11 cellular contexts compared by ENCODE assay signal in genomic region chr2:234411793-234412192, GRCh38.
DNase-seq lines count a peak whose midpoint lies in the region; ATAC-seq, FAIRE-seq and TF ChIP-seq lines count a peak whose summit lies in the region.
"Had no signal": no experiment of that assay in that cellular context is flagged by ENCODE, and none has a peak within 500 bp of the region (broad histone marks: within the 10 kb centered on the region; RNA-seq: fewer than 3 reads in every experiment).

No MANE protein-coding gene starts in this region.

- H4K20me1 ChIP-seq in DND-41 (ENCODE audit: insufficient read depth, low read length) (no peaks in the 10 kb centered on the region), Karpas-422 (ENCODE audit: insufficient read depth, low read depth, low read length) (no peaks in the 10 kb centered on the region)

- no peak overlapping the region for H3K4me3 ChIP-seq in DND-41 (ENCODE audit: low read depth in 1 of 2, low read length in 2 of 2)
- no peak overlapping the region for H3K4me3 ChIP-seq in Karpas-422 (ENCODE audit: low read length)
- H3K4me3 ChIP-seq: thyroid gland had no signal

- no peak for FAIRE-seq in RCC 7860 (lab: Jason Lieb, UNC)

- H3K9ac ChIP-seq in DND-41 (ENCODE audit: low read depth, low read length), result no peak overlapping the region
- no peak overlapping the region for H3K9ac ChIP-seq in Karpas-422 (ENCODE audit: low read length)

- H3K9me3 ChIP-seq in DND-41 (ENCODE audit: insufficient read depth, low read length, severe bottlenecking), result no peaks in the 10 kb centered on the region
- no peaks in the 10 kb centered on the region for H3K9me3 ChIP-seq in Karpas-422 (ENCODE audit: low read length)
- H3K9me3 ChIP-seq: thyroid gland had no signal

- H3K4me1 ChIP-seq in DND-41 (ENCODE audit: insufficient read depth, low read length), result no peaks in the 10 kb centered on the region
- H3K4me1 ChIP-seq in Karpas-422 (ENCODE audit: low read length), result peaks cover 8% of the 10 kb centered on the region
- H3K4me1 ChIP-seq: thyroid gland had no signal

- H2AFZ ChIP-seq in DND-41 (ENCODE audit: low read depth, low read length), result no peak overlapping the region
- no peak overlapping the region for H2AFZ ChIP-seq in Karpas-422 (ENCODE audit: low read length)

- 0 out of 2 replicates have a peak overlapping the region, but pooled peaks have one; percentile 16 for H3K27ac ChIP-seq in DND-41 (ENCODE audit: low read length)
- no peak overlapping the region for H3K27ac ChIP-seq in Karpas-422 (ENCODE audit: low read length)
- H3K27ac ChIP-seq: brain microvascular endothelial cell, thyroid gland had no signal

- TF ChIP-seq CTCF in DND-41 (IDR thresholded peaks at IDR 0.05; ENCODE audit: borderline replicate concordance, extremely low read depth, low read length, poor library complexity, severe bottlenecking), result no peak

- H3K4me2 ChIP-seq in DND-41 (ENCODE audit: insufficient read depth, low read length), result no peak overlapping the region
- H3K4me2 ChIP-seq in Karpas-422 (ENCODE audit: low read depth, low read length, poor library complexity, severe bottlenecking), result no peak overlapping the region

- H3K79me2 ChIP-seq in DND-41 (ENCODE audit: insufficient read depth, low read length), result no peaks in the 10 kb centered on the region
- no peaks in the 10 kb centered on the region for H3K79me2 ChIP-seq in Karpas-422 (ENCODE audit: low read length)

- ATAC-seq in DND-41 (ENCODE audit: insufficient read depth, low read depth) (no peak), GM19395 (IDR thresholded peaks at IDR 0.05; ENCODE audit: unreplicated experiment) (peak; percentile 99), HG02870 (IDR thresholded peaks at IDR 0.05; ENCODE audit: unreplicated experiment) (peak; percentile 97)

- H3K36me3 ChIP-seq in DND-41 (ENCODE audit: insufficient read depth, low read length) (no peaks in the 10 kb centered on the region), Karpas-422 (ENCODE audit: insufficient read depth, low read length) (no peaks in the 10 kb centered on the region)
- H3K36me3 ChIP-seq: brain microvascular endothelial cell, thyroid gland had no signal

- H3K27me3 ChIP-seq in DND-41 (ENCODE audit: insufficient read depth, low read length, poor library complexity) (no peaks in the 10 kb centered on the region), Karpas-422 (ENCODE audit: low read length) (no peaks in the 10 kb centered on the region)
- H3K27me3 ChIP-seq: brain microvascular endothelial cell, thyroid gland had no signal

- no peak for DNase-seq in DND-41
- peak; percentile 42 for DNase-seq in Karpas-422
- no peak for DNase-seq in NCI-H510A (lab: John Stamatoyannopoulos, UW)
- DNase-seq in RCC 7860 (ENCODE audit: low spot score), result no peak
- DNase-seq in activated gamma-delta T cell treated with Interleukin-2 at 50 U/mL for 16 hours, result no peak
- DNase-seq in dedifferentiated amniotic fluid mesenchymal stem cell (ENCODE audit: extremely low spot score), result no peak
- DNase-seq: activated T-cell treated with anti-CD3 and anti-CD28 coated beads, Interleukin-2, amount 50 U/mL, for 1 hour; brain microvascular endothelial cell; thyroid gland had no signal

- H3K9me2 ChIP-seq in Karpas-422 (replicated peaks; ENCODE audit: insufficient read depth, low read length), result no peaks in the 10 kb centered on the region
